ENCODE assay signal across 8 cellular contexts in genomic region chr13:60431108-60431700, GRCh38. TPM values are rescaled to one million over a fixed set of nuclear protein-coding genes. Genes with fewer than 3 reads are reported as not detected.
DNase-seq lines count a peak whose midpoint lies in the region; ATAC-seq, FAIRE-seq and TF ChIP-seq lines count a peak whose summit lies in the region.

No MANE protein-coding gene starts in this region.

- H3K4me1 ChIP-seq in mammary epithelial cell (ENCODE audit: insufficient read depth, low read length) (no peaks in the 10 kb centered on the region), thyroid gland (no peaks in the 10 kb centered on the region)

- peak; percentile 60 for TF ChIP-seq CTCF in GM20000 (IDR thresholded peaks at IDR 0.05; ENCODE audit: extremely low read depth, missing control alignments)
- peak; percentile 91 to 92 for TF ChIP-seq CTCF in mammary epithelial cell (conservative IDR thresholded peaks at IDR 0.05 in 1 of 2, IDR thresholded peaks at IDR 0.05 in 1 of 2; ENCODE audit: extremely low read depth in 1 of 2, insufficient read depth in 1 of 2, low read depth in 1 of 2, low read length in 2 of 2)
- peak; percentile 65 to 97 (median 94) for TF ChIP-seq CTCF in thyroid gland (IDR thresholded peaks at IDR 0.05)

- FAIRE-seq in G401.6 (lab: Jason Lieb, UNC), result peak; percentile 98

- no peaks in the 10 kb centered on the region for H3K79me2 ChIP-seq in mammary epithelial cell (ENCODE audit: insufficient read depth, low read length)

- no peak overlapping the region for H3K4me2 ChIP-seq in mammary epithelial cell (ENCODE audit: insufficient read depth, low read depth, low read length)

- no peak overlapping the region for H3K4me3 ChIP-seq in mammary epithelial cell (replicated peaks in 1 of 3; ENCODE audit: insufficient read depth in 1 of 3, low read depth in 2 of 3, low read length in 3 of 3)
- no peak overlapping the region for H3K4me3 ChIP-seq in thyroid gland (replicated peaks in 1 of 3)

- no peak overlapping the region for H3K9ac ChIP-seq in mammary epithelial cell (ENCODE audit: insufficient read depth, low read length)

- DNase-seq in GM20000 (ENCODE audit: low spot score), result peak; percentile 19
- peak; percentile 7 for DNase-seq in NCI-H774 (lab: John Stamatoyannopoulos, UW)
- peak; percentile 46 for DNase-seq in mammary epithelial cell
- DNase-seq in kidney tubule cell (ENCODE audit: low spot score), result peak; percentile 68
- no peak for DNase-seq in thyroid gland
- no peak for DNase-seq in activated CD8-positive, alpha-beta memory T cell treated with anti-CD3 and anti-CD28 coated beads, Interleukin-2, amount 50 U/mL, for 4 hours

- ATAC-seq in HG03469 (IDR thresholded peaks at IDR 0.05; ENCODE audit: unreplicated experiment), result peak; percentile 81

- H3K27ac ChIP-seq in mammary epithelial cell (ENCODE audit: insufficient read depth, low read depth, low read length) (no peak overlapping the region), thyroid gland (no peak overlapping the region)

- dilution Hi-C loops in mammary epithelial cell (cut with HindIII; ENCODE audit: low sequenced_read_pairs), result no loop called here

- no peak overlapping the region for H2AFZ ChIP-seq in mammary epithelial cell (ENCODE audit: low read depth, low read length)

- no peaks in the 10 kb centered on the region for H4K20me1 ChIP-seq in mammary epithelial cell (ENCODE audit: insufficient read depth, low read length)

- BruUV-seq in mammary epithelial cell (replicated peaks; lab: Mats Ljungman, UMichigan), result no TSS peak

- H3K27me3 ChIP-seq in mammary epithelial cell (ENCODE audit: insufficient read depth, low read length) (no peaks in the 10 kb centered on the region), thyroid gland (no peaks in the 10 kb centered on the region)

- intact Hi-C loops in mammary epithelial cell (cut with micrococcal nuclease), result loop anchor here (1.0 to 10.0 kb wide), 5 partner anchors 34 to 1036 kb away; partner anchors contain the start of gene TDRD3
- intact Hi-C loops in thyroid gland (cut with DNase I), result no loop called here

- in situ Hi-C loops in mammary epithelial cell (cut with MboI; ENCODE audit: low sequenced_read_pairs in 2 of 2), result no loop called here

- TF ChIP-seq POLR2A in thyroid gland (IDR thresholded peaks at IDR 0.05), result no peak

- H3K9me3 ChIP-seq in mammary epithelial cell (replicated peaks; ENCODE audit: insufficient read depth, low read length) (no peaks in the 10 kb centered on the region), thyroid gland (no peaks in the 10 kb centered on the region)

- CTCF ChIA-PET in mammary epithelial cell (lab: Charles Lee; ENCODE audit: low non-redundant PET), result interaction anchor here (0.5 to 0.7 kb wide), 5 partner anchors 62 to 815 kb away, joined by 3 to 8 read pairs (median 4); no protein-coding TSS in a partner anchor

- no peaks in the 10 kb centered on the region for H3K36me3 ChIP-seq in mammary epithelial cell (ENCODE audit: insufficient read depth, low read length)
- H3K36me3 ChIP-seq in thyroid gland, result no peaks in the 10 kb centered on the region

RNA-seq across cellular contexts. Expression of gene TDRD3, which starts 34.2 kb away (rescaled TPM):
- total RNA-seq in mammary epithelial cell (10 to 100 TPM; 18.1 to 18.2 TPM), thyroid gland (10 to 100 TPM; 28.5 to 47.8 (median 41.3) TPM)
- polyA plus RNA-seq in mammary epithelial cell, result 4.7 TPM
- 2.7 TPM for polyA minus RNA-seq in mammary epithelial cell

Comparison
In these comparisons a context has a peak if more than half of its experiments do, and no peak if none do; other contexts are left out.
1. DNase-seq: peak in GM20000 (single experiment), NCI-H774 (single experiment), mammary epithelial cell (single experiment) and kidney tubule cell (single experiment); none in thyroid gland (0 of 2) and activated CD8-positive, alpha-beta memory T cell treated with anti-CD3 and anti-CD28 coated beads, Interleukin-2, amount 50 U/mL, for 4 hours (single experiment).
2. Peak in every context shown above with its lines, with median percentiles within 50 percentile points of each other: CTCF ChIP-seq.